Comparison of ENCODE assay signal across 1 cellular context in genomic region chr3:146101538-146101937, GRCh38.
A peak's percentile ranks its signal among the peaks of the same experiment; 100 is the strongest.
TF ChIP-seq lines count a peak whose summit lies in the region.

No MANE protein-coding gene starts in this region.

TF ChIP-seq in HepG2, 621 proteins besides CTCF, POLR2A, EP300 and RAD21 (continued from another document):
- TF ChIP-seq ZNF646 (CRISPR knock-in tag; IDR thresholded peaks at IDR 0.05) (no peak), MYNN (CRISPR knock-in tag; IDR thresholded peaks at IDR 0.05; ENCODE audit: low read depth) (no peak), RBM22 (optimal IDR thresholded peaks at IDR 0.05; ENCODE audit: low read length) (peak; percentile 79), ZNF280D (CRISPR knock-in tag; IDR thresholded peaks at IDR 0.05) (no peak), SETDB1 (CRISPR knock-in tag; IDR thresholded peaks at IDR 0.05; ENCODE audit: borderline replicate concordance) (no peak), HOXA7 (CRISPR knock-in tag; IDR thresholded peaks at IDR 0.05) (no peak), MED8 (CRISPR knock-in tag; IDR thresholded peaks at IDR 0.05; ENCODE audit: insufficient replicate concordance) (no peak), ZNF256 (CRISPR knock-in tag; conservative IDR thresholded peaks at IDR 0.05) (no peak), ZNF605 (CRISPR knock-in tag; IDR thresholded peaks at IDR 0.05) (no peak), BORCS8-MEF2B (CRISPR knock-in tag; IDR thresholded peaks at IDR 0.05) (no peak), JUNB (CRISPR knock-in tag; IDR thresholded peaks at IDR 0.05; ENCODE audit: borderline replicate concordance) (0 out of 2 replicates have a peak, but pooled peaks have one; percentile 20)
TF ChIP-seq in HepG2: peak in this region for 2.
